15 cellular contexts compared by ENCODE assay signal in the genomic region with DNA sequence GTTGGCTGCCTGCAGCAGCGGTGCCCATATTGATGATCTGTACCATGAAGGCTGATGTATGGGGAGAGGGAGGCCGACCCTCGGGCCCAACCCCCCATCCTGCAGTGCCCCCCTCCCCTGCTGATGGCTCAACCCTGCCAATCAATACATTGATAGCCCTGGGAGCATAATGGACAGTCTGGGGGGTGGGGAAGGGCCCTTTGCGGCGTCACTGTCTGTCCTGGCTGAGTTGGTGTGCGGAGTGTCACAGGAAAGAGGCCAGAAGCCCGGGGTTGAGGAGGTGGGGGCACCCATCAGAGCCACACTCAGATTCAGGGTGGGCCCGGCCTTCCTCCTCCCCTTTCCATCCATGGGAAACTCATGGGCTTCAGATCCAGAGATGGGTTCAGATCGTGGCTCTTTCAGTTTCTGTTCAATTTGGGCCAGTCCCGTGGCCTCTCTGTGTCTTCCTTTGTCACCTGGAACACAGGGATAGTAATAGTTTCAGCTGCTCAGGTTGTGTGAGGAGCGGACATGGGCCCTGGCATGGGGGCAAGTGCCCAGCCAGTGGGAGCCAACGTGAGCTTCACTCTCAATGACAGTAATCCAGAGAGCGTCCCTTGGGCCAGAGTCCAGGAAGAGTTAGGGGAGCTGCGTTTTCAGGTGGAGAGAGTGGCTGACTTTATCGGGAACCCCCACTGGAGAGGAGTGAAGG. TPM values are rescaled to one million over a fixed set of nuclear protein-coding genes. Genes with fewer than 3 reads are reported as not detected.
"Had no signal": no experiment of that assay in that cellular context is flagged by ENCODE, and none has a peak within 500 bp of the region (broad histone marks: within the 10 kb centered on the region; RNA-seq: fewer than 3 reads in every experiment).

No MANE protein-coding gene starts in this region.

- H3K4me3 Mint-ChIP-seq: activated CD8-positive, alpha-beta T cell treated with anti-CD3 and anti-CD28 coated beads, Interleukin-2, amount 10 ng/mL, durations not matched to agents 7 days and 5 days; T-helper 1 cell treated with Interleukin-12 subunit alpha and Interleukin-12 subunit beta and Interleukin-4 antibody, amounts not matched to agents 30 μg/mL and 1 μg/mL, for 36 hours had no signal

- H3K9me3 Mint-ChIP-seq: activated naive CD4-positive, alpha-beta T cell treated with anti-CD3 and anti-CD28 coated beads, Interleukin-2, amount 50 U/mL, for 72 hours; T-helper 1 cell treated with Interleukin-12 subunit alpha and Interleukin-12 subunit beta and Interleukin-4 antibody, amounts not matched to agents 30 μg/mL and 1 μg/mL, for 36 hours had no signal

- H3K4me1 ChIP-seq: foreskin keratinocyte, uterus had no signal

- H3K36me3 ChIP-seq: brain microvascular endothelial cell, thoracic aorta, uterus had no signal

- H3K27ac ChIP-seq: brain microvascular endothelial cell, foreskin keratinocyte, thoracic aorta, uterus had no signal

- H3K36me3 Mint-ChIP-seq: activated naive CD4-positive, alpha-beta T cell treated with anti-CD3 and anti-CD28 coated beads, Interleukin-2, amount 50 U/mL, for 72 hours had no signal

- H3K4me3 ChIP-seq: thoracic aorta, uterus had no signal

- ATAC-seq: activated CD8-positive, alpha-beta T cell treated with anti-CD3 and anti-CD28 coated beads, Interleukin-2, amount 10 ng/mL, durations not matched to agents 7 days and 5 days; activated naive CD4-positive, alpha-beta T cell treated with anti-CD3 and anti-CD28 coated beads, Interleukin-2, amount 50 U/mL, for 72 hours; foreskin keratinocyte; SK-N-SH treated with all-trans-retinoic acid at 6 μM for 48 hours had no signal

- H3K27ac Mint-ChIP-seq: activated CD8-positive, alpha-beta T cell treated with anti-CD3 and anti-CD28 coated beads, Interleukin-2, amount 10 ng/mL, durations not matched to agents 7 days and 5 days; activated naive CD4-positive, alpha-beta T cell treated with anti-CD3 and anti-CD28 coated beads, Interleukin-2, amount 50 U/mL, for 72 hours; T-helper 1 cell treated with Interleukin-12 subunit alpha and Interleukin-12 subunit beta and Interleukin-4 antibody, amounts not matched to agents 30 μg/mL and 1 μg/mL, for 36 hours had no signal

- H3K27me3 ChIP-seq: brain microvascular endothelial cell, uterus had no signal

- H3K9me3 ChIP-seq: thoracic aorta, uterus had no signal

- DNase-seq: activated CD4-positive, alpha-beta T cell treated with anti-CD3 and anti-CD28 coated beads for 4 hours; activated CD8-positive, alpha-beta T cell treated with anti-CD3 and anti-CD28 coated beads, Interleukin-2, amount 10 ng/mL, durations not matched to agents 7 days and 5 days; brain microvascular endothelial cell; cerebellar nuclear complex; foreskin keratinocyte; stimulated activated CD4-positive, alpha-beta T cell treated with anti-CD3 and anti-CD28 coated beads, Interleukin-2, amount 100 ng/mL, for 48 hours; stimulated activated naive CD4-positive, alpha-beta T cell treated with Interleukin-2 at 50 U/mL for 16 hours had no signal

RNA-seq across cellular contexts. Expression of a gene that starts 9.5 kb away (rescaled TPM):
- total RNA-seq: activated CD8-positive, alpha-beta T cell treated with anti-CD3 and anti-CD28 coated beads, Interleukin-2, amount 10 ng/mL, durations not matched to agents 7 days and 5 days; dermis microvascular lymphatic vessel endothelial cell; foreskin keratinocyte; kidney epithelial cell had no signal
- polyA plus RNA-seq: foreskin keratinocyte, liver had no signal
